8 cellular contexts compared by ENCODE assay signal in genomic region chr5:172479034-172479783, GRCh38. TPM values are rescaled to one million over a fixed set of nuclear protein-coding genes. Genes with fewer than 3 reads are reported as not detected.
DNase-seq lines count a peak whose midpoint lies in the region; ATAC-seq, FAIRE-seq and TF ChIP-seq lines count a peak whose summit lies in the region.

No MANE protein-coding gene starts in this region.

- H4K20me1 ChIP-seq in HepG2 (ENCODE audit: insufficient read depth, low read length): no peaks in the 10 kb centered on the region

- H3K36me3 ChIP-seq in HepG2 (replicated peaks in 1 of 2; ENCODE audit: control insufficient read depth in 1 of 2, insufficient read depth in 2 of 2, low read length in 2 of 2): no peaks in the 10 kb centered on the region

- BruUV-seq in HepG2 (replicated peaks; lab: Mats Ljungman, UMichigan): no TSS peak

- TF ChIP-seq RAD21 in HepG2 (CRISPR knock-in tag; IDR thresholded peaks at IDR 0.05): peak; percentile 96

- peak overlapping the region; percentile 65 for H3K27ac Mint-ChIP-seq in activated CD4-positive, alpha-beta T cell treated with anti-CD3 and anti-CD28 coated beads, Interleukin-2, amount 10 ng/mL, durations not matched to agents 7 days and 5 days

- in situ Hi-C loops in HepG2 (cut with HindIII; ENCODE audit: extremely low pct_ligation_motif_present, low pct_unique_long_range_greater_than_20kb): loop anchor here (5.0 to 10.0 kb wide), 2 partner anchors 218 to 446 kb away; no protein-coding TSS in a partner anchor

- no peak overlapping the region for H3K9ac ChIP-seq in HepG2 (ENCODE audit: insufficient read depth, low read depth, low read length)

- intact Hi-C loops in HepG2 (cut with micrococcal nuclease; ENCODE audit: unreplicated experiment): loop anchor here (1.0 kb wide), 2 partner anchors 181 to 218 kb away; no protein-coding TSS in a partner anchor

- peaks cover 0 to 5% of the 10 kb centered on the region in 2 experiments; a peak in 1 of 5 replicates for H3K27me3 ChIP-seq in HepG2 (ENCODE audit: control insufficient read depth in 1 of 2, insufficient read depth in 2 of 2, low read length in 2 of 2)

- TF ChIP-seq EP300 in HepG2 (IDR thresholded peaks at IDR 0.05; ENCODE audit: low read depth in 2 of 2, low read length in 2 of 2) (no peak), HepG2 (CRISPR knock-in tag; IDR thresholded peaks at IDR 0.05; ENCODE audit: borderline replicate concordance) (no peak)

- peak; percentile 74 for TF ChIP-seq CTCF in GM12873 (IDR thresholded peaks at IDR 0.05; ENCODE audit: insufficient read depth, low read depth, low read length, missing control alignments)
- peak; percentile 95 for TF ChIP-seq CTCF in HepG2 (CRISPR knock-in tag; IDR thresholded peaks at IDR 0.05)

- POLR2A ChIA-PET in activated CD4-positive, alpha-beta T cell treated with anti-CD3 and anti-CD28 coated beads, Interleukin-2, amount 10 ng/mL, durations not matched to agents 7 days and 5 days (lab: Charles Lee): no interaction called here
- POLR2A ChIA-PET in HepG2 (lab: Yijun Ruan, JAX): no interaction called here

- H3K79me2 ChIP-seq in HepG2 (ENCODE audit: insufficient read depth, low read length): no peaks in the 10 kb centered on the region

- no peaks in the 10 kb centered on the region for H3K4me1 ChIP-seq in HepG2 (ENCODE audit: insufficient read depth, low read length)

- H3K4me1 Mint-ChIP-seq in activated CD4-positive, alpha-beta T cell treated with anti-CD3 and anti-CD28 coated beads, Interleukin-2, amount 10 ng/mL, durations not matched to agents 7 days and 5 days: no peaks in the 10 kb centered on the region

- peak; percentile 92 for FAIRE-seq in HepG2 (lab: Jason Lieb, UNC)

- no peak overlapping the region for H3K4me3 ChIP-seq in HepG2 (replicated peaks in 1 of 3; ENCODE audit: insufficient read depth in 1 of 3, low read depth in 2 of 3, low read length in 3 of 3)

- peak; percentile 74 for ATAC-seq in HG03175 (IDR thresholded peaks at IDR 0.05; ENCODE audit: unreplicated experiment)
- ATAC-seq in HepG2: peak; percentile 98
- ATAC-seq in HG03378 (IDR thresholded peaks at IDR 0.05; ENCODE audit: unreplicated experiment): no peak

- no peaks in the 10 kb centered on the region for H3K36me3 Mint-ChIP-seq in activated CD4-positive, alpha-beta T cell treated with anti-CD3 and anti-CD28 coated beads, Interleukin-2, amount 10 ng/mL, durations not matched to agents 7 days and 5 days (ENCODE audit: low read depth)

- no peaks in the 10 kb centered on the region for H3K9me3 Mint-ChIP-seq in activated CD4-positive, alpha-beta T cell treated with anti-CD3 and anti-CD28 coated beads, Interleukin-2, amount 10 ng/mL, durations not matched to agents 7 days and 5 days

- no peak overlapping the region for H3K27ac ChIP-seq in HepG2 (ENCODE audit: extremely low read length, insufficient read depth, low read length)

- TF ChIP-seq POLR2A in HepG2 (IDR thresholded peaks at IDR 0.05; ENCODE audit: insufficient read depth in 1 of 2, low read depth in 2 of 2, low read length in 2 of 2): no peak

- H3K4me2 ChIP-seq in HepG2 (ENCODE audit: low read depth, low read length): no peak overlapping the region

- CTCF ChIA-PET in activated CD4-positive, alpha-beta T cell treated with anti-CD3 and anti-CD28 coated beads, Interleukin-2, amount 10 ng/mL, durations not matched to agents 7 days and 5 days (lab: Charles Lee): interaction anchor here (0.8 to 1.5 kb wide), 5 partner anchors 23 to 235 kb away, joined by 3 to 8 read pairs (median 4); no protein-coding TSS in a partner anchor
- CTCF ChIA-PET in HepG2 (lab: Yijun Ruan, JAX; ENCODE audit: low intra/inter-chr PET ratio, low total read pairs): interaction anchor here (0.7 to 5.3 kb wide), 6 partner anchors 187 to 292 kb away, joined by 3 to 170 read pairs (median 5); partner anchors contain the start of gene DUSP1

- H3K27me3 Mint-ChIP-seq in activated CD4-positive, alpha-beta T cell treated with anti-CD3 and anti-CD28 coated beads, Interleukin-2, amount 10 ng/mL, durations not matched to agents 7 days and 5 days: no peaks in the 10 kb centered on the region

- no peak overlapping the region for H3K4me3 Mint-ChIP-seq in activated CD4-positive, alpha-beta T cell treated with anti-CD3 and anti-CD28 coated beads, Interleukin-2, amount 10 ng/mL, durations not matched to agents 7 days and 5 days

- DNase-seq in NCI-H460 (ENCODE audit: extremely low read depth, low read depth) (peak; percentile 94), ecto neural progenitor cell (ENCODE audit: low spot score) (peak; percentile 86), HepG2 (ENCODE audit: low spot score) (peak; percentile 89)
- peak; percentile 74 for DNase-seq in activated CD4-positive, alpha-beta T cell treated with anti-CD3 and anti-CD28 coated beads, Interleukin-2, amount 10 ng/mL, durations not matched to agents 7 days and 5 days
- DNase-seq in stimulated activated CD4-positive, alpha-beta T cell treated with anti-CD3 and anti-CD28 coated beads, TNF-alpha, amount 100 ng/mL, for 4 hours (ENCODE audit: low read depth in 3 of 3): peak; percentile 9 to 27 (median 16)

- WGBS in HepG2 (ENCODE audit: low lambda C conversion rate): 44% methylated on average over 16 of the region's 21 CpGs

- H2AFZ ChIP-seq in HepG2 (ENCODE audit: low read length): no peak overlapping the region

- no peaks in the 10 kb centered on the region for H3K9me3 ChIP-seq in HepG2 (ENCODE audit: low read length)

TF ChIP-seq in HepG2, 621 proteins besides CTCF, POLR2A, EP300 and RAD21 (continues in another document):
- peak; percentile 42; the same call in 1 of the 2 replicates for TF ChIP-seq THAP11 (CRISPR knock-in tag; IDR thresholded peaks at IDR 0.05)
- peak; percentile 78; the same call in 1 of the 2 replicates for TF ChIP-seq KDM2A (CRISPR knock-in tag; IDR thresholded peaks at IDR 0.05; ENCODE audit: borderline replicate concordance, low read depth)
- TF ChIP-seq SMARCE1 (IDR thresholded peaks at IDR 0.05; ENCODE audit: borderline replicate concordance): no peak
- peak; percentile 31; the same call in 1 of the 2 replicates for TF ChIP-seq HMGXB3 (CRISPR knock-in tag; IDR thresholded peaks at IDR 0.05; ENCODE audit: borderline replicate concordance)
- peak; percentile 84 for TF ChIP-seq XRCC5 (optimal IDR thresholded peaks at IDR 0.05; ENCODE audit: low read length)

RNA-seq across cellular contexts. Expression of gene SH3PXD2B, which starts 24.9 kb away (rescaled TPM):
- 11.5 and 14.9 TPM in 2 replicates for total RNA-seq in NCI-H460 (2014; rRNA removed; shearing (Covaris generic))
- 9.0 and 14.7 TPM in 2 replicates for polyA plus RNA-seq in NCI-H460 (2014; cell fraction: nucleus; rRNA removed)
- total RNA-seq in activated CD4-positive, alpha-beta T cell treated with anti-CD3 and anti-CD28 coated beads, Interleukin-2, amount 10 ng/mL, durations not matched to agents 7 days and 5 days: under 1 TPM; 0.33 to 0.35 TPM
- total RNA-seq in HepG2 (2016; rRNA removed; fragmentation: Illumina TruSeq; extraction: Trizol): 3.4 and 3.8 TPM in 2 replicates
- total RNA-seq in HepG2 (2016; cell fraction: cytosol; rRNA removed; fragmentation: Illumina TruSeq; extraction: Trizol; ENCODE audit: low read depth): 1.1 and 1.3 TPM in 2 replicates
- total RNA-seq in HepG2 (2016; cell fraction: insoluble cytoplasmic fraction; rRNA removed; fragmentation: Illumina TruSeq; extraction: Trizol): 3.2 and 3.8 TPM in 2 replicates
- total RNA-seq in HepG2 (2016; cell fraction: membrane; rRNA removed; fragmentation: Illumina TruSeq; extraction: Trizol): 1.5 and 2.4 TPM in 2 replicates
- total RNA-seq in HepG2 (2016; cell fraction: nucleus; rRNA removed; fragmentation: Illumina TruSeq; extraction: Trizol): 3.8 TPM in 2 replicates
- 4.6 and 5.3 TPM in 2 replicates for polyA plus RNA-seq in HepG2 (2011; rRNA removed)
- polyA plus RNA-seq in HepG2 (2011; cell fraction: cytosol; rRNA removed): 1.9 and 2.4 TPM in 2 replicates
- polyA plus RNA-seq in HepG2 (2011; cell fraction: nucleus; rRNA removed): 6.3 and 6.6 TPM in 2 replicates
- 3.7 and 4.6 TPM in 2 replicates for polyA plus RNA-seq in HepG2 (2012)
- polyA plus RNA-seq in HepG2 (2016; cell fraction: cytosol; fragmentation: Illumina TruSeq; extraction: Trizol; ENCODE audit: low read depth): 0.45 and 0.58 TPM in 2 replicates
- polyA plus RNA-seq in HepG2 (2016; cell fraction: insoluble cytoplasmic fraction; fragmentation: Illumina TruSeq; extraction: Trizol; ENCODE audit: low read depth): 4.5 and 5.7 TPM in 2 replicates
- 0.58 and 1.3 TPM in 2 replicates for polyA plus RNA-seq in HepG2 (2016; cell fraction: membrane; fragmentation: Illumina TruSeq; extraction: Trizol; ENCODE audit: low read depth)
- polyA plus RNA-seq in HepG2 (2016; cell fraction: nucleus; fragmentation: Illumina TruSeq; extraction: Trizol; ENCODE audit: insufficient read depth, low read depth): 4.4 and 5.5 TPM in 2 replicates
- 6.5 and 8.9 TPM in 2 replicates for polyA minus RNA-seq in HepG2 (2011; rRNA and poly(A)+ RNA removed; ENCODE audit: low replicate concordance)
- polyA minus RNA-seq in HepG2 (2011; cell fraction: cytosol; rRNA and poly(A)+ RNA removed): 4.5 and 5.0 TPM in 2 replicates
- 4.5 and 4.7 TPM in 2 replicates for polyA minus RNA-seq in HepG2 (2011; cell fraction: nucleus; rRNA and poly(A)+ RNA removed)

Comparison
In these comparisons a context has a peak if more than half of its experiments do, and no peak if none do; other contexts are left out.
1. DNase-seq: peak in every context shown above with its lines; median percentile 94 in NCI-H460; 89 in HepG2; 86 in ecto neural progenitor cell; 74 in activated CD4-positive, alpha-beta T cell treated with anti-CD3 and anti-CD28 coated beads, Interleukin-2, amount 10 ng/mL, durations not matched to agents 7 days and 5 days; 16 in stimulated activated CD4-positive, alpha-beta T cell treated with anti-CD3 and anti-CD28 coated beads, TNF-alpha, amount 100 ng/mL, for 4 hours.